Comparison of ENCODE assay signal across 1 cellular context in genomic region chr1:200409203-200409760, GRCh38.
TF ChIP-seq lines count a peak whose summit lies in the region.

No MANE protein-coding gene starts in this region.

TF ChIP-seq in H1, 55 proteins besides CTCF, POLR2A, EP300 and RAD21:
- TF ChIP-seq CTBP2 (IDR thresholded peaks at IDR 0.05; ENCODE audit: borderline replicate concordance, insufficient read depth, insufficient read length, low read length) (no peak), RNF2 (IDR thresholded peaks at IDR 0.05; ENCODE audit: borderline replicate concordance, low read depth, low read length, missing control alignments, poor library complexity, severe bottlenecking) (no peak), JUN (IDR thresholded peaks at IDR 0.05; ENCODE audit: low read depth, low read length) (no peak), CHD7 (IDR thresholded peaks at IDR 0.05; ENCODE audit: insufficient replicate concordance, low read length) (no peak), GTF2F1 (IDR thresholded peaks at IDR 0.05; ENCODE audit: borderline replicate concordance, low read depth, low read length) (no peak), POU5F1 (IDR thresholded peaks at IDR 0.05; ENCODE audit: low read depth, low read length) (no peak), USF2 (IDR thresholded peaks at IDR 0.05; ENCODE audit: low read length) (no peak), KDM5A (IDR thresholded peaks at IDR 0.05; ENCODE audit: low read length) (no peak), KDM1A (IDR thresholded peaks at IDR 0.05; ENCODE audit: borderline replicate concordance, low read length) (no peak), CBX8 (IDR thresholded peaks at IDR 0.05; ENCODE audit: borderline replicate concordance, low read depth, low read length) (no peak), EGR1 (IDR thresholded peaks at IDR 0.05; ENCODE audit: borderline replicate concordance, low read depth, low read length) (no peak), GABPA (IDR thresholded peaks at IDR 0.05; ENCODE audit: borderline replicate concordance, insufficient read depth, low read length) (no peak)
